Comparison of ENCODE assay signal across 1 cellular context in genomic region chr5:179680014-179680779, GRCh38.
A peak's percentile ranks its signal among the peaks of the same experiment; 100 is the strongest.
TF ChIP-seq lines count a peak whose summit lies in the region.

No MANE protein-coding gene starts in this region.

TF ChIP-seq in HepG2, 621 proteins besides CTCF, POLR2A, EP300 and RAD21 (continued from another document and continues in another):
- TF ChIP-seq AHDC1 (CRISPR knock-in tag; IDR thresholded peaks at IDR 0.05; ENCODE audit: borderline replicate concordance) (peak; percentile 80; the same call in 1 of the 2 replicates), RFX3 (CRISPR knock-in tag; IDR thresholded peaks at IDR 0.05) (no peak), KDM5B (CRISPR knock-in tag; IDR thresholded peaks at IDR 0.05; ENCODE audit: borderline replicate concordance) (0 out of 2 replicates have a peak, but pooled peaks have one; percentile 40), ZNF142 (CRISPR knock-in tag; IDR thresholded peaks at IDR 0.05) (no peak), TOPORS (CRISPR knock-in tag; IDR thresholded peaks at IDR 0.05) (0 out of 2 replicates have a peak, but pooled peaks have one; percentile 55), MAZ (IDR thresholded peaks at IDR 0.05; ENCODE audit: borderline replicate concordance, low read depth, low read length) (no peak; the same call in 1 of the 2 replicates), MAZ (CRISPR knock-in tag; IDR thresholded peaks at IDR 0.05; ENCODE audit: low read depth) (no peak), HOXA3 (CRISPR knock-in tag; IDR thresholded peaks at IDR 0.05) (peak; percentile 82; the same call in 1 of the 2 replicates), SRY (CRISPR knock-in tag; IDR thresholded peaks at IDR 0.05) (peak; percentile 59; the same call in 1 of the 2 replicates), MIER3 (CRISPR knock-in tag; IDR thresholded peaks at IDR 0.05; ENCODE audit: borderline replicate concordance) (peak; percentile 32; the same call in 1 of the 2 replicates), ISX (CRISPR knock-in tag; conservative IDR thresholded peaks at IDR 0.05) (no peak), ZNF580 (CRISPR knock-in tag; IDR thresholded peaks at IDR 0.05; ENCODE audit: borderline replicate concordance, low read depth) (peak; percentile 67; the same call in 1 of the 2 replicates), ZNF770 (CRISPR knock-in tag; IDR thresholded peaks at IDR 0.05) (peak; percentile 39; the same call in 1 of the 2 replicates), LCORL (IDR thresholded peaks at IDR 0.05) (no peak), LCORL (CRISPR knock-in tag; IDR thresholded peaks at IDR 0.05) (peak; percentile 61; the same call in 1 of the 2 replicates), FOXO1 (CRISPR knock-in tag; IDR thresholded peaks at IDR 0.05) (peak; percentile 55; the same call in 1 of the 2 replicates), BCL6 (CRISPR knock-in tag; IDR thresholded peaks at IDR 0.05) (peak; percentile 58), HOMEZ (CRISPR knock-in tag; IDR thresholded peaks at IDR 0.05; ENCODE audit: low read depth) (peak; percentile 50; the same call in 1 of the 2 replicates), ZNF230 (CRISPR knock-in tag; IDR thresholded peaks at IDR 0.05) (peak; percentile 1; the same call in 1 of the 2 replicates), KDM1A (CRISPR knock-in tag; IDR thresholded peaks at IDR 0.05) (peak; percentile 89), SIX1 (CRISPR knock-in tag; IDR thresholded peaks at IDR 0.05; ENCODE audit: borderline replicate concordance) (peak; percentile 51; the same call in 1 of the 2 replicates), BRCA1 (CRISPR knock-in tag; IDR thresholded peaks at IDR 0.05) (no peak), CBX5 (CRISPR knock-in tag; IDR thresholded peaks at IDR 0.05; ENCODE audit: borderline replicate concordance) (peak; percentile 82; the same call in 1 of the 2 replicates), CHD4 (IDR thresholded peaks at IDR 0.05; ENCODE audit: borderline replicate concordance, low read length) (peak; percentile 98; the same call in 1 of the 2 replicates), FOXJ3 (CRISPR knock-in tag; IDR thresholded peaks at IDR 0.05; ENCODE audit: borderline replicate concordance) (peak; percentile 71; the same call in 1 of the 2 replicates), PHF21A (CRISPR knock-in tag; IDR thresholded peaks at IDR 0.05) (peak; percentile 95), THAP11 (CRISPR knock-in tag; IDR thresholded peaks at IDR 0.05) (peak; percentile 58), SMYD3 (CRISPR knock-in tag; IDR thresholded peaks at IDR 0.05) (peak; percentile 53; the same call in 1 of the 2 replicates), ZNF703 (CRISPR knock-in tag; IDR thresholded peaks at IDR 0.05; ENCODE audit: borderline replicate concordance) (no peak), FOXP4 (CRISPR knock-in tag; IDR thresholded peaks at IDR 0.05) (peak; percentile 81), U2AF1 (optimal IDR thresholded peaks at IDR 0.05; ENCODE audit: low read depth, low read length) (peak; percentile 28), ZBTB38 (CRISPR knock-in tag; IDR thresholded peaks at IDR 0.05) (peak; percentile 70), ZNF282 (IDR thresholded peaks at IDR 0.05; ENCODE audit: partially characterized antibody) (no peak), REXO4 (CRISPR knock-in tag; IDR thresholded peaks at IDR 0.05; ENCODE audit: borderline replicate concordance) (no peak), NFAT5 (CRISPR knock-in tag; IDR thresholded peaks at IDR 0.05) (no peak)
